Comparison of ENCODE assay signal across 8 cellular contexts in the genomic region with DNA sequence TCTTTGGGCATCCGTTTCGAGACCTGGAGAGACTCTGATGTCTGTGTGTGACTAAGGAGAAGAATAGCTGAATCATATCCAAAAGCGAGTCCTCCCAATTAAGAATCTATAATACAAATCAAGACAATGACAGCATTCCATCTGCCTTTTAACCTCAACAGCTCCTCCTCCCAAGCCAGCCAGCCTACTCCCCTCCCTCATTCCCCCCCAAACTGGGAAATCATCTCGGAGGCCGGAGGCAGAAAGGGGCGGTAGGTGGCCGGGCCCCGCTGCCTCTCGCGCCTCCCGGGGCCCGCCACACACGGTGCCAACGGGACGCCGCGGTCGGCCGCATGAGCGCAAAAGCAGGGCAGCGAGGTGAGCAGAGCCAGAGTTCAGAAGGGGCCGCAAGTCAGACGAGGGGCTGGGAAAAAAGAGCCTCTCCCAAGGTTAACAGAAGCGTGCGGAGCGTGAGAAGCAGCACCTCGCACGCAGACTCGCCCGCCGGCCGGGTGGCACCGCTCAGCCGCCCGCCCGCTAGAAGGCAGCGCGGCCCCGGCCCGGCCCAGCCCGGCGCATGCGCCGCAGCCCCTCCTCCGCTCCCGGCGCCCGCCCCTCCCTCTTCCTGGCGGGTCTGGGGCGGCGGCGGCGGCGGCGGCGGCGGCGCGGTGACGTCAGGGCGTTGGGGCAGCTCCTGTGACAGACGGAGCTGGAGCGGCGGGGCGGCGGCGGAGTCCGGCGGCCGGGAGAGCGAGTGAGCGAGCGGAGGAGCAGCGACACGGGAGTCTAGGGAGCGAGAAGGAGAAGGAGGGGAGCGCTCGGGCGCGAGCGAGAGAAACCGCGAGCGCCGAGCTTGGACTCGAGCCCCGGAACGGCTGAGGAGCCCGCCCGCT. TPM values are rescaled to one million over a fixed set of nuclear protein-coding genes. Genes with fewer than 3 reads are reported as not detected.
A peak's percentile ranks its signal among the peaks of the same experiment; 100 is the strongest.
DNase-seq lines count a peak whose midpoint lies in the region; ATAC-seq, FAIRE-seq and TF ChIP-seq lines count a peak whose summit lies in the region.

Gene PAFAH1B1, plus strand, starts transcription at position 681 of the 872 bp plus-strand sequence. CDS start 44,635 bp downstream, outside the sequence.

- intact Hi-C loops in left ventricle myocardium superior (cut with micrococcal nuclease) = no loop called here

- H3K4me1 Mint-ChIP-seq in T-helper 17 cell = peaks cover 22% of the 10 kb centered on the region

- ATAC-seq in HG02763 (IDR thresholded peaks at IDR 0.05; ENCODE audit: unreplicated experiment) (peak; percentile 83), T-helper 17 cell (peak; percentile 79), left ventricle myocardium superior (peak; percentile 95)

- peak within 1 kb of the TSS; percentile 93 for H3K27ac Mint-ChIP-seq in T-helper 17 cell

- TF ChIP-seq CTCF in GM12875 (IDR thresholded peaks at IDR 0.05; ENCODE audit: borderline replicate concordance, insufficient read depth, low read depth, low read length) = 0 out of 2 replicates have a peak, but pooled peaks have one; percentile 2

- H3K27me3 Mint-ChIP-seq in T-helper 17 cell = no peaks in the 10 kb centered on the region

- peak within 1 kb of the TSS; percentile 95 for H3K4me3 ChIP-seq in GM12875 (ENCODE audit: low read depth, low read length)

- no peaks in the 10 kb centered on the region for H3K9me3 ChIP-seq in T-helper 17 cell (ENCODE audit: control insufficient read depth, low read length, poor library complexity, severe bottlenecking)

- no peak for FAIRE-seq in urothelium cell line (lab: Jason Lieb, UNC)

- peaks cover 2% of the 10 kb centered on the region for H3K36me3 Mint-ChIP-seq in T-helper 17 cell (ENCODE audit: low read depth)

- peak; percentile 22 for DNase-seq in NCI-H1417 treated with DMSO at 0.1 percent for 48 hours (lab: John Stamatoyannopoulos, UW)
- peak; percentile 94 to 95 (median 95) for DNase-seq in T-helper 17 cell
- peak; percentile 32 to 95 (median 86) for DNase-seq in amygdala (lab: John Stamatoyannopoulos, UW)
- DNase-seq in left ventricle myocardium superior = peak; percentile 96
- DNase-seq in pulmonary artery endothelial cell (ENCODE audit: low read depth, low spot score) = peak; percentile 35
- peak; percentile 93 for DNase-seq in urothelium cell line (ENCODE audit: low spot score)

- peak within 1 kb of the TSS; percentile 99 for H3K4me3 Mint-ChIP-seq in T-helper 17 cell

RNA-seq across cellular contexts. Expression of gene PAFAH1B1, which starts in this region (rescaled TPM):
- total RNA-seq in T-helper 17 cell (100 to 1,000 TPM; 149 to 165 TPM), left ventricle myocardium superior (107 TPM), pulmonary artery endothelial cell (78.7 and 116 TPM in 2 replicates)

Comparison
In these comparisons a context has a peak if more than half of its experiments do, and no peak if none do; other contexts are left out.
1. Peak in every context shown above with its lines: DNase-seq, ATAC-seq and H3K4me3 ChIP-seq.
2. DNase-seq: peak in every context shown above with its lines; median percentile 96 in left ventricle myocardium superior; 95 in T-helper 17 cell; 93 in urothelium cell line; 86 in amygdala; 35 in pulmonary artery endothelial cell; 22 in NCI-H1417 treated with DMSO at 0.1 percent for 48 hours.